Comparison of ENCODE assay signal across 10 cellular contexts in the genomic region with DNA sequence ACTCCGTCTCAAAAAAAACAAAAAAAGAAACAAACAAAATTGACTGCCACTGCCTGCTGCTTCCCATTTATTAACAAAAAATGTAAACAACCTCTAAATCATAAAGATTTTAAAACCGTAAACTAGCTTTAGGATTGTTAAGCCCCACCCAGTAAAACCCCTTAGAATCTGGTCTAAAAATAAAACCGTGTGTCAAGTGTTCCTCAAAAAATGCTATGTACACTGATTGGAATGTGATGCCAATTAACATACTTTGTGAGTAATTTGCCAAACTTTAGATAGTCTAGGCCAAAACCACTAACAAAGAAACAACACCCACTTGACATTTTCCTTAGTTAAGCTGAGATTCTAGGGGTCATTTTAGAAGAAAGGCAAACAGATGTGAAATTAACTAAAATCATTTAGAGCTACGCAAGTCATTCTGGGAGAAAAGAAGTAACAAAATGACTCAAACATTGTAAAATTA. TPM values are rescaled to one million over a fixed set of nuclear protein-coding genes. Genes with fewer than 3 reads are reported as not detected.
DNase-seq lines count a peak whose midpoint lies in the region; ATAC-seq and TF ChIP-seq lines count a peak whose summit lies in the region.
"Had no signal": no experiment of that assay in that cellular context is flagged by ENCODE, and none has a peak within 500 bp of the region (broad histone marks: within the 10 kb centered on the region; RNA-seq: fewer than 3 reads in every experiment).

No MANE protein-coding gene starts in this region.

- no peak overlapping the region for H3K4me3 Mint-ChIP-seq in activated CD4-positive, alpha-beta T cell treated with anti-CD3 and anti-CD28 coated beads for 36 hours
- H3K4me3 Mint-ChIP-seq in stimulated activated naive CD8-positive, alpha-beta T cell treated with anti-CD3 and anti-CD28 coated beads, Interleukin-15, Interleukin-2, amounts not matched to agents 100 ng/mL and 50 ng/mL, for 24 hours: peak overlapping the region; percentile 45

- CTCF ChIA-PET in activated CD4-positive, alpha-beta T cell treated with anti-CD3 and anti-CD28 coated beads for 36 hours (lab: Charles Lee): interaction anchor here (0.7 to 2.0 kb wide), 2 partner anchors 13 to 61 kb away, joined by 3 to 6 read pairs; no protein-coding TSS in a partner anchor

- H3K27ac Mint-ChIP-seq in activated CD4-positive, alpha-beta T cell treated with anti-CD3 and anti-CD28 coated beads for 36 hours: peak overlapping the region; percentile 60
- H3K27ac Mint-ChIP-seq in stimulated activated naive CD8-positive, alpha-beta T cell treated with anti-CD3 and anti-CD28 coated beads, Interleukin-15, Interleukin-2, amounts not matched to agents 100 ng/mL and 50 ng/mL, for 24 hours: peak overlapping the region; percentile 87

- H3K9me3 Mint-ChIP-seq in activated CD4-positive, alpha-beta T cell treated with anti-CD3 and anti-CD28 coated beads for 36 hours (ENCODE audit: low read depth): no peaks in the 10 kb centered on the region
- H3K9me3 Mint-ChIP-seq in stimulated activated naive CD8-positive, alpha-beta T cell treated with anti-CD3 and anti-CD28 coated beads, Interleukin-15, Interleukin-2, amounts not matched to agents 100 ng/mL and 50 ng/mL, for 24 hours: no peaks in the 10 kb centered on the region
- H3K9me3 Mint-ChIP-seq: naive B cell had no signal

- peaks cover 55% of the 10 kb centered on the region for H3K4me1 Mint-ChIP-seq in activated CD4-positive, alpha-beta T cell treated with anti-CD3 and anti-CD28 coated beads for 36 hours
- H3K4me1 Mint-ChIP-seq in stimulated activated naive CD8-positive, alpha-beta T cell treated with anti-CD3 and anti-CD28 coated beads, Interleukin-15, Interleukin-2, amounts not matched to agents 100 ng/mL and 50 ng/mL, for 24 hours (ENCODE audit: low read depth): peaks cover 74% of the 10 kb centered on the region

- TF ChIP-seq CTCF in GM13976 (IDR thresholded peaks at IDR 0.05; ENCODE audit: borderline replicate concordance, control extremely low read depth, extremely low read depth, insufficient read depth, missing control alignments): no peak

- POLR2A ChIA-PET in activated CD4-positive, alpha-beta T cell treated with anti-CD3 and anti-CD28 coated beads for 36 hours (lab: Charles Lee): interaction anchor here (1.2 kb wide), 1 partner anchor 52 kb away, joined by 3 read pairs; no protein-coding TSS in a partner anchor

- in situ Hi-C loops in GM13976 (cut with MboI; ENCODE audit: low sequenced_read_pairs, unreplicated experiment): no loop called here

- H3K27me3 Mint-ChIP-seq in activated CD4-positive, alpha-beta T cell treated with anti-CD3 and anti-CD28 coated beads for 36 hours: no peaks in the 10 kb centered on the region
- H3K27me3 Mint-ChIP-seq in stimulated activated naive CD8-positive, alpha-beta T cell treated with anti-CD3 and anti-CD28 coated beads, Interleukin-15, Interleukin-2, amounts not matched to agents 100 ng/mL and 50 ng/mL, for 24 hours: no peaks in the 10 kb centered on the region
- H3K27me3 Mint-ChIP-seq: naive B cell had no signal

- intact Hi-C loops in activated CD4-positive, alpha-beta T cell treated with anti-CD3 and anti-CD28 coated beads for 36 hours (cut with DNase I, micrococcal nuclease): loop anchor here in 1 of 2 experiments (1.0 kb wide), 1 partner anchor 50 kb away; no protein-coding TSS in a partner anchor

- peak; percentile 7 for ATAC-seq in activated CD4-positive, alpha-beta T cell treated with anti-CD3 and anti-CD28 coated beads for 36 hours
- ATAC-seq in SK-N-SH treated with all-trans-retinoic acid at 6 μM for 48 hours: peak; percentile 21; the same call in 1 of the 3 replicates

- DNase-seq in activated CD4-positive, alpha-beta T cell treated with anti-CD3 and anti-CD28 coated beads for 36 hours: no peak
- DNase-seq in activated CD4-positive, alpha-beta T cell treated with anti-CD3 and anti-CD28 coated beads, Interleukin-2, amount 50 U/mL, for 48 hours: no peak
- peak; percentile 51 for DNase-seq in fibroblast of the conjunctiva (ENCODE audit: low read depth)
- DNase-seq in NCI-H510A (lab: John Stamatoyannopoulos, UW): no peak
- DNase-seq in OCI-M2 (lab: John Stamatoyannopoulos, UW; ENCODE audit: unreplicated experiment): no peak
- no peak for DNase-seq in GM13976 (ENCODE audit: low spot score)
- DNase-seq: naive B cell, NCI-H2171 treated with DMSO at 0.1 percent for 48 hours had no signal

- peaks cover 16% of the 10 kb centered on the region for H3K36me3 Mint-ChIP-seq in activated CD4-positive, alpha-beta T cell treated with anti-CD3 and anti-CD28 coated beads for 36 hours (ENCODE audit: low read depth)
- peaks cover 24% of the 10 kb centered on the region for H3K36me3 Mint-ChIP-seq in stimulated activated naive CD8-positive, alpha-beta T cell treated with anti-CD3 and anti-CD28 coated beads, Interleukin-15, Interleukin-2, amounts not matched to agents 100 ng/mL and 50 ng/mL, for 24 hours (ENCODE audit: low read depth)
- H3K36me3 Mint-ChIP-seq: naive B cell had no signal

TF ChIP-seq in SK-N-SH treated with all-trans-retinoic acid at 6 μM for 48 hours, 23 proteins besides CTCF, POLR2A, EP300 and RAD21:
- no peak for TF ChIP-seq BACH2 (CRISPR knock-in tag; IDR thresholded peaks at IDR 0.05; ENCODE audit: borderline replicate concordance)
- TF ChIP-seq, protein P1, sequence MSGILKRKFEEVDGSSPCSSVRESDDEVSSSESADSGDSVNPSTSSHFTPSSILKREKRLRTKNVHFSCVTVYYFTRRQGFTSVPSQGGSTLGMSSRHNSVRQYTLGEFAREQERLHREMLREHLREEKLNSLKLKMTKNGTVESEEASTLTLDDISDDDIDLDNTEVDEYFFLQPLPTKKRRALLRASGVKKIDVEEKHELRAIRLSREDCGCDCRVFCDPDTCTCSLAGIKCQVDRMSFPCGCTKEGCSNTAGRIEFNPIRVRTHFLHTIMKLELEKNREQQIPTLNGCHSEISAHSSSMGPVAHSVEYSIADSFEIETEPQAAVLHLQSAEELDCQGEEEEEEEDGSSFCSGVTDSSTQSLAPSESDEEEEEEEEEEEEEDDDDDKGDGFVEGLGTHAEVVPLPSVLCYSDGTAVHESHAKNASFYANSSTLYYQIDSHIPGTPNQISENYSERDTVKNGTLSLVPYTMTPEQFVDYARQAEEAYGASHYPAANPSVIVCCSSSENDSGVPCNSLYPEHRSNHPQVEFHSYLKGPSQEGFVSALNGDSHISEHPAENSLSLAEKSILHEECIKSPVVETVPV (CRISPR knock-in tag; IDR thresholded peaks at IDR 0.05): no peak

RNA-seq across cellular contexts. Expression of a gene that starts 5.3 kb away (rescaled TPM):
- 10 to 100 TPM; 66.8 to 74.7 TPM for total RNA-seq in activated CD4-positive, alpha-beta T cell treated with anti-CD3 and anti-CD28 coated beads for 36 hours
